16 cellular contexts compared by ENCODE assay signal in the genomic region with DNA sequence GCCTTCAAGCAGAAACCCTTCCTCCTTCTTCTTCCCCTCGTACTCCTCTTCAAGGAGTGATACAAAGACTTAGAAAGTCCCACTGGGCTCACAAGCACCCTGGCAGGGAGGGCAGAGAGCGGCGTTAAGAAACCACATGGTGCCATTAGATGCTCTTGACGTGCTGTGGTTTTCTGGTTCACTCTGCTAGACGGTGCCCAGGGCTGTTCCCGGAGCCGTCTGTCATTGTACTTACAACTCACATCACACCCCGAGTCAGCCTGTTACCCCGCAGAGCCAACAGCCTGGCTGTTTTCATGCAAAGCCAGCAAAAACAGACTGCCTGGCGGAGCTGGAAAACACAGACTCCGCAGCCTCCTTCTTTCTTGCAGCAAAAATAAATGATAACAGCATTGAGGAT.
A peak's percentile ranks its signal among the peaks of the same experiment; 100 is the strongest.
DNase-seq lines count a peak whose midpoint lies in the region; ATAC-seq and TF ChIP-seq lines count a peak whose summit lies in the region.
"Had no signal": no experiment of that assay in that cellular context is flagged by ENCODE, and none has a peak within 500 bp of the region (broad histone marks: within the 10 kb centered on the region; RNA-seq: fewer than 3 reads in every experiment).

No MANE protein-coding gene starts in this region.

- H3K4me2 ChIP-seq in mesenchymal stem cell (ENCODE audit: low read length, poor library complexity, severe bottlenecking): no peak overlapping the region

- H3K9ac ChIP-seq in mesenchymal stem cell (ENCODE audit: low read length): peak overlapping the region; percentile 48
- H3K9ac ChIP-seq: parathyroid adenoma had no signal

- H3K9me3 ChIP-seq in mesenchymal stem cell (ENCODE audit: control insufficient read depth, low read length) (peaks cover 5% of the 10 kb centered on the region), ascending aorta (no peaks in the 10 kb centered on the region)
- H3K9me3 ChIP-seq: HAP-1 had no signal

- no peak overlapping the region for H2BK120ac ChIP-seq in mesenchymal stem cell (ENCODE audit: low read depth, low read length)

- H3K23ac ChIP-seq in mesenchymal stem cell (ENCODE audit: low read length in 2 of 2): no peak overlapping the region

- H2BK15ac ChIP-seq in mesenchymal stem cell (ENCODE audit: low read depth, poor library complexity, severe bottlenecking): peak overlapping the region; percentile 39

- H3K4me1 ChIP-seq in ACC112 (ENCODE audit: control insufficient read depth, insufficient read depth, low read length, unreplicated experiment): peaks cover 79% of the 10 kb centered on the region
- H3K4me1 ChIP-seq in mesenchymal stem cell (ENCODE audit: control insufficient read depth, insufficient read depth, low read depth, low read length): peaks cover 6% of the 10 kb centered on the region
- H3K4me1 ChIP-seq in ascending aorta: no peaks in the 10 kb centered on the region
- H3K4me1 ChIP-seq: HAP-1, parathyroid adenoma had no signal

- H3K36me3 ChIP-seq in ACC112 (ENCODE audit: insufficient read depth, low read length): no peaks in the 10 kb centered on the region
- H3K36me3 ChIP-seq in mesenchymal stem cell (ENCODE audit: control insufficient read depth in 1 of 2, insufficient read depth in 2 of 2, low read depth in 1 of 2, low read length in 2 of 2): no peaks in the 10 kb centered on the region
- H3K36me3 ChIP-seq in ascending aorta: no peaks in the 10 kb centered on the region
- H3K36me3 ChIP-seq: HAP-1, tibial nerve had no signal

- TF ChIP-seq CTCF in ascending aorta (IDR thresholded peaks at IDR 0.05): no peak

- 61% methylated on average over 11 of the region's 11 CpGs for WGBS in mesenchymal stem cell

- H3K79me1 ChIP-seq in mesenchymal stem cell (replicated peaks; ENCODE audit: low read length, poor library complexity, severe bottlenecking): no peaks in the 10 kb centered on the region

- ATAC-seq in SK-N-SH treated with all-trans-retinoic acid at 6 μM for 48 hours (peak; percentile 32), HG02642 (IDR thresholded peaks at IDR 0.05; ENCODE audit: poor library complexity, unreplicated experiment) (no peak), HG02938 (IDR thresholded peaks at IDR 0.05; ENCODE audit: unreplicated experiment) (no peak)
- ATAC-seq: stimulated activated memory B cell treated with anti-CD40 and anti-IgM and Interleukin-4, amounts not matched to agents 10 μg/mL and 1 μg/mL and 100 μg/mL, for 72 hours had no signal

- intact Hi-C loops in ascending aorta (cut with DNase I): no loop called here

- no peak overlapping the region for H4K91ac ChIP-seq in mesenchymal stem cell (ENCODE audit: low read length)

- no peak overlapping the region for H2BK5ac ChIP-seq in mesenchymal stem cell (ENCODE audit: low read depth, low read length, poor library complexity, severe bottlenecking)

- no peak overlapping the region for H2AK5ac ChIP-seq in mesenchymal stem cell (ENCODE audit: low read length, severe bottlenecking)

- peak overlapping the region; percentile 72 for H4K8ac ChIP-seq in mesenchymal stem cell (ENCODE audit: low read length)

- peak overlapping the region; percentile 78 for H3K27ac ChIP-seq in ACC112 (ENCODE audit: low read depth, low read length)
- H3K27ac ChIP-seq in mesenchymal stem cell (ENCODE audit: low read length, poor library complexity, severe bottlenecking): no peak overlapping the region
- no peak overlapping the region for H3K27ac ChIP-seq in ascending aorta
- H3K27ac ChIP-seq: parathyroid adenoma, tibial nerve had no signal

- no peak overlapping the region for H3K14ac ChIP-seq in mesenchymal stem cell (ENCODE audit: low read length in 2 of 2)

- H3K4me3 ChIP-seq in ACC112 (ENCODE audit: low read depth, low read length) (no peak overlapping the region), mesenchymal stem cell (ENCODE audit: insufficient read depth in 1 of 2, low read depth in 1 of 2, low read length in 2 of 2) (no peak overlapping the region), ascending aorta (no peak overlapping the region)
- H3K4me3 ChIP-seq: HAP-1, tibial nerve had no signal

- H2BK12ac ChIP-seq in mesenchymal stem cell (ENCODE audit: low read length in 2 of 2): peak overlapping the region in 1 of 2 experiments; percentile 65

- no peaks in the 10 kb centered on the region for H3K79me2 ChIP-seq in ACC112 (ENCODE audit: control insufficient read depth, insufficient read depth, low read length, unreplicated experiment)
- H3K79me2 ChIP-seq: parathyroid adenoma had no signal

- DNase-seq in H4 (ENCODE audit: low spot score) (peak; percentile 87), mesenchymal stem cell (peak; percentile 61), SK-N-DZ (ENCODE audit: low spot score) (no peak), ascending aorta (ENCODE audit: low spot score in 2 of 2) (no peak)
- DNase-seq: cerebellar nuclear complex, foreskin melanocyte, NCI-H2081 treated with DMSO at 0.1 percent for 48 hours, NCI-H524 treated with DMSO at 0.1 percent for 48 hours had no signal

- H2AFZ ChIP-seq in ACC112 (ENCODE audit: low read length, unreplicated experiment) (no peak overlapping the region), mesenchymal stem cell (ENCODE audit: low read depth, low read length) (no peak overlapping the region)
- H2AFZ ChIP-seq: parathyroid adenoma had no signal

- H3K27me3 ChIP-seq in ACC112 (ENCODE audit: insufficient read depth, low read length) (no peaks in the 10 kb centered on the region), mesenchymal stem cell (ENCODE audit: control insufficient read depth in 1 of 2, insufficient read depth in 1 of 2, low read length in 2 of 2) (no peaks in the 10 kb centered on the region), ascending aorta (no peaks in the 10 kb centered on the region)
- H3K27me3 ChIP-seq: tibial nerve had no signal

- H3K4ac ChIP-seq in mesenchymal stem cell (ENCODE audit: low read depth in 1 of 2, low read length in 2 of 2): no peak overlapping the region

- H3K18ac ChIP-seq in mesenchymal stem cell (ENCODE audit: low read depth in 1 of 2, low read length in 2 of 2): peak overlapping the region in 1 of 2 experiments; percentile 31

TF ChIP-seq in SK-N-SH treated with all-trans-retinoic acid at 6 μM for 48 hours, 23 proteins besides CTCF, POLR2A, EP300 and RAD21:
- TF ChIP-seq CSDC2 (CRISPR knock-in tag; IDR thresholded peaks at IDR 0.05) (no peak), TSHZ2 (CRISPR knock-in tag; IDR thresholded peaks at IDR 0.05) (no peak), TOX (CRISPR knock-in tag; IDR thresholded peaks at IDR 0.05; ENCODE audit: borderline replicate concordance) (no peak), RARB (CRISPR knock-in tag; IDR thresholded peaks at IDR 0.05) (no peak), PATZ1 (CRISPR knock-in tag; IDR thresholded peaks at IDR 0.05; ENCODE audit: borderline replicate concordance) (no peak), GLIS3 (CRISPR knock-in tag; IDR thresholded peaks at IDR 0.05) (no peak), ZNF565 (CRISPR knock-in tag; conservative IDR thresholded peaks at IDR 0.05; ENCODE audit: low read depth) (no peak), ZNF8 (CRISPR knock-in tag; IDR thresholded peaks at IDR 0.05) (no peak), ESRRG (CRISPR knock-in tag; IDR thresholded peaks at IDR 0.05) (no peak), ZFP3 (CRISPR knock-in tag; IDR thresholded peaks at IDR 0.05) (no peak)

Comparison
In these comparisons a context has a peak if more than half of its experiments do, and no peak if none do; other contexts are left out.
1. DNase-seq: peak in H4 (single experiment) and mesenchymal stem cell (single experiment); none in SK-N-DZ (single experiment) and ascending aorta (0 of 2).